Comparison of ENCODE assay signal across 11 cellular contexts in genomic region chr6:10033223-10033829, GRCh38.
DNase-seq lines count a peak whose midpoint lies in the region; ATAC-seq and TF ChIP-seq lines count a peak whose summit lies in the region.
"Had no signal": no experiment of that assay in that cellular context is flagged by ENCODE, and none has a peak within 500 bp of the region (broad histone marks: within the 10 kb centered on the region; RNA-seq: fewer than 3 reads in every experiment).

No MANE protein-coding gene starts in this region.

- H3K79me2 ChIP-seq in smooth muscle cell (ENCODE audit: low read depth), result no peaks in the 10 kb centered on the region

- H3K27ac ChIP-seq in endodermal cell (ENCODE audit: low read depth, low read length), result no peak overlapping the region
- H3K27ac ChIP-seq in smooth muscle cell (ENCODE audit: low read depth), result no peak overlapping the region
- no peak overlapping the region for H3K27ac ChIP-seq in left lung
- H3K27ac ChIP-seq in brain microvascular endothelial cell, result no peak overlapping the region
- H3K27ac ChIP-seq: stomach had no signal

- WGBS in endodermal cell (ENCODE audit: insufficient coverage in 1 of 2, insufficient read length in 1 of 2), 2 experiments, result 75 to 77% methylated on average over 9 to 10 of the region's 10 CpGs
- WGBS in smooth muscle cell (ENCODE audit: low lambda C conversion rate), result 22% methylated on average over 10 of the region's 10 CpGs

- TF ChIP-seq CTCF in endodermal cell (conservative IDR thresholded peaks at IDR 0.05) (no peak), smooth muscle cell (IDR thresholded peaks at IDR 0.05; ENCODE audit: borderline replicate concordance, insufficient read depth, poor library complexity, severe bottlenecking) (no peak), left lung (IDR thresholded peaks at IDR 0.05) (no peak), brain microvascular endothelial cell (IDR thresholded peaks at IDR 0.05; ENCODE audit: low read depth, low read length, missing control alignments) (no peak)

- no peak overlapping the region for H3K9ac ChIP-seq in endodermal cell (ENCODE audit: extremely low read depth, low read length, poor library complexity, severe bottlenecking)
- no peak overlapping the region for H3K9ac ChIP-seq in smooth muscle cell (ENCODE audit: low read depth)
- H3K9ac ChIP-seq: SK-N-SH had no signal

- H3K36me3 ChIP-seq in endodermal cell (ENCODE audit: control insufficient read depth, insufficient read depth, low read length) (no peaks in the 10 kb centered on the region), smooth muscle cell (ENCODE audit: low read depth) (no peaks in the 10 kb centered on the region), left lung (no peaks in the 10 kb centered on the region), brain microvascular endothelial cell (replicated peaks) (no peaks in the 10 kb centered on the region)
- H3K36me3 ChIP-seq: stomach had no signal

- no peak overlapping the region for H3K27ac Mint-ChIP-seq in endodermal cell

- H3K4me1 ChIP-seq in endodermal cell (ENCODE audit: control insufficient read depth, insufficient read depth, low read length) (no peaks in the 10 kb centered on the region), smooth muscle cell (ENCODE audit: low read depth) (peaks cover 12% of the 10 kb centered on the region), left lung (no peaks in the 10 kb centered on the region)

- peaks cover 17% of the 10 kb centered on the region for H3K4me1 Mint-ChIP-seq in endodermal cell

- no peak overlapping the region for H3K4me3 Mint-ChIP-seq in endodermal cell

- H3K9me3 ChIP-seq in endodermal cell (ENCODE audit: control insufficient read depth, low read length), result no peaks in the 10 kb centered on the region
- no peaks in the 10 kb centered on the region for H3K9me3 ChIP-seq in smooth muscle cell (replicated peaks; ENCODE audit: low read depth)
- no peaks in the 10 kb centered on the region for H3K9me3 ChIP-seq in left lung
- H3K9me3 ChIP-seq: SK-N-SH, stomach had no signal

- DNase-seq in NCI-H1417 (lab: John Stamatoyannopoulos, UW) (peak; percentile 28 to 84 (median 70)), NCI-H1417 treated with DMSO at 0.1 percent for 48 hours (lab: John Stamatoyannopoulos, UW) (no peak), NCI-H2196 (lab: John Stamatoyannopoulos, UW; ENCODE audit: unreplicated experiment) (peak; percentile 67), endodermal cell (peak; percentile 52), smooth muscle cell (lab: John Stamatoyannopoulos, UW; ENCODE audit: unreplicated experiment) (no peak), left lung (no peak), brain microvascular endothelial cell (no peak)
- DNase-seq: activated CD4-positive, alpha-beta T cell treated with anti-CD3 and anti-CD28 coated beads, Interleukin-2, amount 50 U/mL, for 48 hours; SK-N-SH; stomach had no signal

- H4K20me1 ChIP-seq in smooth muscle cell (ENCODE audit: low read depth), result no peaks in the 10 kb centered on the region

- H3F3A ChIP-seq in smooth muscle cell (ENCODE audit: low read depth), result no peaks in the 10 kb centered on the region

- peak overlapping the region; percentile 25 for H2AFZ ChIP-seq in smooth muscle cell (ENCODE audit: low read depth)

- intact Hi-C loops in left lung (cut with DNase I), result no loop called here

- peaks cover 14% of the 10 kb centered on the region for H3K27me3 Mint-ChIP-seq in endodermal cell (ENCODE audit: insufficient read depth)

- H3K36me3 Mint-ChIP-seq in endodermal cell (ENCODE audit: low read depth), result no peaks in the 10 kb centered on the region

- in situ Hi-C loops in brain microvascular endothelial cell (cut with HindIII; ENCODE audit: low pct_ligation_motif_present, low sequenced_read_pairs), result no loop called here

- H3K4me3 ChIP-seq in endodermal cell (ENCODE audit: low read length) (no peak overlapping the region), smooth muscle cell (peak overlapping the region; percentile 6), left lung (no peak overlapping the region), brain microvascular endothelial cell (ENCODE audit: low read depth, low read length) (no peak overlapping the region)
- H3K4me3 ChIP-seq: stomach had no signal

- H3K27me3 ChIP-seq in endodermal cell (ENCODE audit: control insufficient read depth, insufficient read depth, low read length, poor library complexity, severe bottlenecking) (peaks cover 4% of the 10 kb centered on the region), smooth muscle cell (ENCODE audit: low read depth) (no peaks in the 10 kb centered on the region), left lung (peaks cover 0 to 9% of the 10 kb centered on the region in 2 donors), brain microvascular endothelial cell (replicated peaks) (no peaks in the 10 kb centered on the region)
- H3K27me3 ChIP-seq: stomach had no signal

- H3K4me2 ChIP-seq in smooth muscle cell, result peak overlapping the region; percentile 74
- H3K4me2 ChIP-seq: SK-N-SH had no signal

- no peak for ATAC-seq in left lung
- no peak for ATAC-seq in HG02623 (IDR thresholded peaks at IDR 0.05; ENCODE audit: unreplicated experiment)

- H3K9me3 Mint-ChIP-seq in endodermal cell, result no peaks in the 10 kb centered on the region

Comparison
In these comparisons a context has a peak if more than half of its experiments do, and no peak if none do; other contexts are left out.
1. DNase-seq: peak in NCI-H1417 (3 of 3), NCI-H2196 (single experiment) and endodermal cell (single experiment); none in NCI-H1417 treated with DMSO at 0.1 percent for 48 hours (single experiment), smooth muscle cell (single experiment), left lung (0 of 2) and brain microvascular endothelial cell (single experiment).